ENCODE assay signal across 17 cellular contexts in genomic region chr12:44788731-44789130, GRCh38.
A peak's percentile ranks its signal among the peaks of the same experiment; 100 is the strongest.
DNase-seq lines count a peak whose midpoint lies in the region; ATAC-seq and TF ChIP-seq lines count a peak whose summit lies in the region.
"Had no signal": no experiment of that assay in that cellular context is flagged by ENCODE, and none has a peak within 500 bp of the region (broad histone marks: within the 10 kb centered on the region; RNA-seq: fewer than 3 reads in every experiment).

No MANE protein-coding gene starts in this region.

- H3K36me3 Mint-ChIP-seq in CD4-positive, alpha-beta T cell (ENCODE audit: low read depth): peaks cover 46% of the 10 kb centered on the region
- no peaks in the 10 kb centered on the region for H3K36me3 Mint-ChIP-seq in activated T-helper 17 cell treated with anti-CD3 and anti-CD28 coated beads, Interleukin-2, amount 50 U/mL, for 72 hours (ENCODE audit: low read depth)
- no peaks in the 10 kb centered on the region for H3K36me3 Mint-ChIP-seq in endodermal cell (ENCODE audit: low read depth)
- H3K36me3 Mint-ChIP-seq in stimulated activated effector memory CD8-positive, alpha-beta T cell treated with anti-CD3 and anti-CD28 coated beads, Interleukin-12 subunit alpha, Interleukin-12 subunit beta, amount 100 ng/mL, for 72 hours: no peaks in the 10 kb centered on the region

- H3K9me3 Mint-ChIP-seq in CD4-positive, alpha-beta T cell: peaks cover 5% of the 10 kb centered on the region
- peaks cover 14% of the 10 kb centered on the region for H3K9me3 Mint-ChIP-seq in activated T-helper 17 cell treated with anti-CD3 and anti-CD28 coated beads, Interleukin-2, amount 50 U/mL, for 72 hours
- peaks cover 10% of the 10 kb centered on the region for H3K9me3 Mint-ChIP-seq in endodermal cell
- peaks cover 2% of the 10 kb centered on the region for H3K9me3 Mint-ChIP-seq in stimulated activated effector memory CD8-positive, alpha-beta T cell treated with anti-CD3 and anti-CD28 coated beads, Interleukin-12 subunit alpha, Interleukin-12 subunit beta, amount 100 ng/mL, for 72 hours

- H3K27ac ChIP-seq in CD4-positive, alpha-beta T cell (ENCODE audit: low read depth, low read length): no peak overlapping the region
- H3K27ac ChIP-seq in endodermal cell (ENCODE audit: low read depth, low read length) (no peak overlapping the region), PC-9 (no peak overlapping the region)
- H3K27ac ChIP-seq: GM23248 had no signal

- no peak overlapping the region for H3K4me3 Mint-ChIP-seq in CD4-positive, alpha-beta T cell
- H3K4me3 Mint-ChIP-seq in activated T-helper 17 cell treated with anti-CD3 and anti-CD28 coated beads, Interleukin-2, amount 50 U/mL, for 72 hours: no peak overlapping the region
- H3K4me3 Mint-ChIP-seq in endodermal cell: no peak overlapping the region
- no peak overlapping the region for H3K4me3 Mint-ChIP-seq in stimulated activated effector memory CD8-positive, alpha-beta T cell treated with anti-CD3 and anti-CD28 coated beads, Interleukin-12 subunit alpha, Interleukin-12 subunit beta, amount 100 ng/mL, for 72 hours
- H3K4me3 Mint-ChIP-seq: B cell; CD4-positive, alpha-beta memory T cell had no signal

- CTCF ChIA-PET in CD4-positive, alpha-beta T cell (lab: Charles Lee): interaction anchor here (1.2 to 2.4 kb wide), 3 partner anchors 8 to 14 kb away, joined by 3 to 6 read pairs (median 4); no protein-coding TSS in a partner anchor
- CTCF ChIA-PET in PC-9 (lab: Charles Lee): no interaction called here

- H3K36me3 ChIP-seq in endodermal cell (ENCODE audit: control insufficient read depth, insufficient read depth, low read length) (no peaks in the 10 kb centered on the region), PC-9 (ENCODE audit: low read depth) (no peaks in the 10 kb centered on the region)

- WGBS in endodermal cell (ENCODE audit: insufficient coverage in 1 of 2, insufficient read length in 1 of 2), 2 experiments: 90% methylated on average over 4 of the region's 4 CpGs; no CpG with 5 or more reads in 1 of the 2 experiments

- H3K9me2 ChIP-seq in PC-9 (ENCODE audit: insufficient read depth): no peaks in the 10 kb centered on the region

- no peak for ATAC-seq in CD4-positive, alpha-beta T cell (ENCODE audit: poor library complexity)
- ATAC-seq in activated T-helper 17 cell treated with anti-CD3 and anti-CD28 coated beads, Interleukin-2, amount 50 U/mL, for 72 hours (replicated peaks): no peak
- no peak for ATAC-seq in stimulated activated effector memory CD8-positive, alpha-beta T cell treated with anti-CD3 and anti-CD28 coated beads, Interleukin-12 subunit alpha, Interleukin-12 subunit beta, amount 100 ng/mL, for 72 hours
- ATAC-seq in GM19397 (IDR thresholded peaks at IDR 0.05; ENCODE audit: unreplicated experiment) (no peak), GM19035 (IDR thresholded peaks at IDR 0.05; ENCODE audit: unreplicated experiment) (no peak)

- H3F3A ChIP-seq in PC-9 (ENCODE audit: insufficient read depth, low read depth): no peaks in the 10 kb centered on the region

- H3K9ac ChIP-seq in endodermal cell (ENCODE audit: extremely low read depth, low read length, poor library complexity, severe bottlenecking): no peak overlapping the region
- H3K9ac ChIP-seq: GM23248 had no signal

- H4K20me1 ChIP-seq in PC-9 (ENCODE audit: insufficient read depth): no peaks in the 10 kb centered on the region

- no peak overlapping the region for H3K4me2 ChIP-seq in PC-9

- intact Hi-C loops in CD4-positive, alpha-beta T cell (cut with DNase I, micrococcal nuclease): no loop called here
- intact Hi-C loops in PC-9 (cut with micrococcal nuclease; ENCODE audit: unreplicated experiment): no loop called here

- POLR2A ChIA-PET in CD4-positive, alpha-beta T cell (lab: Charles Lee): interaction anchor here (0.6 to 0.9 kb wide), 2 partner anchors 13 to 663 kb away, joined by 3 to 4 read pairs; no protein-coding TSS in a partner anchor
- POLR2A ChIA-PET in PC-9 (lab: Charles Lee; ENCODE audit: unreplicated experiment): no interaction called here

- no peaks in the 10 kb centered on the region for H3K27me3 ChIP-seq in CD4-positive, alpha-beta T cell (ENCODE audit: control insufficient read depth, insufficient read depth, low read length)
- H3K27me3 ChIP-seq in endodermal cell (ENCODE audit: control insufficient read depth, insufficient read depth, low read length, poor library complexity, severe bottlenecking) (no peaks in the 10 kb centered on the region), PC-9 (ENCODE audit: insufficient read depth, low read depth) (no peaks in the 10 kb centered on the region)

- peak overlapping the region; percentile 25 for H3K27ac Mint-ChIP-seq in CD4-positive, alpha-beta T cell
- H3K27ac Mint-ChIP-seq in activated T-helper 17 cell treated with anti-CD3 and anti-CD28 coated beads, Interleukin-2, amount 50 U/mL, for 72 hours: peak overlapping the region; percentile 16
- peak overlapping the region; percentile 33 for H3K27ac Mint-ChIP-seq in endodermal cell
- H3K27ac Mint-ChIP-seq in stimulated activated effector memory CD8-positive, alpha-beta T cell treated with anti-CD3 and anti-CD28 coated beads, Interleukin-12 subunit alpha, Interleukin-12 subunit beta, amount 100 ng/mL, for 72 hours: peak overlapping the region; percentile 1
- H3K27ac Mint-ChIP-seq: B cell had no signal

- no peaks in the 10 kb centered on the region for H3K9me3 ChIP-seq in CD4-positive, alpha-beta T cell (ENCODE audit: control insufficient read depth, low read length)
- H3K9me3 ChIP-seq in endodermal cell (ENCODE audit: control insufficient read depth, low read length) (peaks cover 4% of the 10 kb centered on the region), PC-9 (ENCODE audit: insufficient read depth, low read depth) (no peaks in the 10 kb centered on the region)

- peaks cover 46% of the 10 kb centered on the region for H3K4me1 Mint-ChIP-seq in CD4-positive, alpha-beta T cell (ENCODE audit: low read depth)
- peaks cover 23% of the 10 kb centered on the region for H3K4me1 Mint-ChIP-seq in activated T-helper 17 cell treated with anti-CD3 and anti-CD28 coated beads, Interleukin-2, amount 50 U/mL, for 72 hours
- H3K4me1 Mint-ChIP-seq in endodermal cell: peaks cover 5% of the 10 kb centered on the region
- peaks cover 14% of the 10 kb centered on the region for H3K4me1 Mint-ChIP-seq in stimulated activated effector memory CD8-positive, alpha-beta T cell treated with anti-CD3 and anti-CD28 coated beads, Interleukin-12 subunit alpha, Interleukin-12 subunit beta, amount 100 ng/mL, for 72 hours
- H3K4me1 Mint-ChIP-seq: B cell had no signal

- no peaks in the 10 kb centered on the region for H3K27me3 Mint-ChIP-seq in CD4-positive, alpha-beta T cell
- no peaks in the 10 kb centered on the region for H3K27me3 Mint-ChIP-seq in activated T-helper 17 cell treated with anti-CD3 and anti-CD28 coated beads, Interleukin-2, amount 50 U/mL, for 72 hours
- H3K27me3 Mint-ChIP-seq in endodermal cell (ENCODE audit: insufficient read depth): no peaks in the 10 kb centered on the region
- H3K27me3 Mint-ChIP-seq: B cell; CD4-positive, alpha-beta memory T cell had no signal

- no peak overlapping the region for H2AFZ ChIP-seq in PC-9
- H2AFZ ChIP-seq: GM23248 had no signal

- no peak for DNase-seq in CD4-positive, alpha-beta T cell
- DNase-seq in endodermal cell (peak; percentile 59), PC-9 (no peak), NCI-H82 treated with DMSO at 0.1 percent for 48 hours (lab: John Stamatoyannopoulos, UW; ENCODE audit: unreplicated experiment) (no peak)
- no peak for DNase-seq in stimulated activated effector memory CD8-positive, alpha-beta T cell treated with anti-CD3 and anti-CD28 coated beads, Interleukin-12 subunit alpha, Interleukin-12 subunit beta, amount 100 ng/mL, for 72 hours (ENCODE audit: low spot score in 2 of 2)
- DNase-seq: C1 segment of cervical spinal cord; CD4-positive, alpha-beta memory T cell; COR-L47; DND-41; GDM1; GM23248; H7; IMR-90 had no signal

- H3K4me1 ChIP-seq in endodermal cell (ENCODE audit: control insufficient read depth, insufficient read depth, low read length) (peaks cover 5% of the 10 kb centered on the region), PC-9 (replicated peaks; ENCODE audit: insufficient read depth) (no peaks in the 10 kb centered on the region)

- TF ChIP-seq CTCF in CD4-positive, alpha-beta T cell (IDR thresholded peaks at IDR 0.05): no peak
- TF ChIP-seq CTCF in endodermal cell (conservative IDR thresholded peaks at IDR 0.05) (no peak), PC-9 (conservative IDR thresholded peaks at IDR 0.05) (no peak)

- no peaks in the 10 kb centered on the region for H3K79me2 ChIP-seq in PC-9 (ENCODE audit: low read depth)

- no TSS peak for BruUV-seq in PC-9 (replicated peaks; lab: Mats Ljungman, UMichigan)

- H3K4me3 ChIP-seq in endodermal cell (ENCODE audit: low read length) (no peak overlapping the region), PC-9 (no peak overlapping the region)
- H3K4me3 ChIP-seq: GM23248 had no signal
